ENCODE assay signal across 11 cellular contexts in genomic region chr3:76369170-76369569, GRCh38.
DNase-seq lines count a peak whose midpoint lies in the region; ATAC-seq, FAIRE-seq and TF ChIP-seq lines count a peak whose summit lies in the region.
"Had no signal": no experiment of that assay in that cellular context is flagged by ENCODE, and none has a peak within 500 bp of the region (broad histone marks: within the 10 kb centered on the region; RNA-seq: fewer than 3 reads in every experiment).

No MANE protein-coding gene starts in this region.

- DNase-seq in GM12878 (ENCODE audit: low read depth, low spot score) (no peak), myocyte (ENCODE audit: low read depth) (peak; percentile 16), GOT3 (lab: John Stamatoyannopoulos, UW) (no peak), erythroblast (lab: John Stamatoyannopoulos, UW) (no peak)
- DNase-seq in activated CD4-positive, CD25-positive, alpha-beta regulatory T cell (lab: John Stamatoyannopoulos, UW), result no peak
- no peak for DNase-seq in activated naive CD4-positive, alpha-beta T cell treated with anti-CD3 and anti-CD28 coated beads for 36 hours
- DNase-seq: NCI-H1092 had no signal

- no peaks in the 10 kb centered on the region for H3K36me3 Mint-ChIP-seq in activated naive CD4-positive, alpha-beta T cell treated with anti-CD3 and anti-CD28 coated beads for 36 hours (ENCODE audit: low read depth)

- intact Hi-C loops in GM12878 (cut with micrococcal nuclease; ENCODE audit: unreplicated experiment), result loop anchor here (5.0 kb wide), 1 partner anchor 203 kb away; no protein-coding TSS in a partner anchor
- intact Hi-C loops in activated naive CD4-positive, alpha-beta T cell treated with anti-CD3 and anti-CD28 coated beads for 36 hours (cut with micrococcal nuclease), result no loop called here

- H3K27me3 ChIP-seq in GM12878 (replicated peaks in 1 of 2; ENCODE audit: control insufficient read depth in 2 of 2, insufficient read depth in 2 of 2, low read length in 1 of 2), result no peaks in the 10 kb centered on the region
- H3K27me3 ChIP-seq: suprapubic skin had no signal

- H3K79me2 ChIP-seq in GM12878 (ENCODE audit: control insufficient read depth, insufficient read depth, low read length), result no peaks in the 10 kb centered on the region

- TF ChIP-seq EP300 in GM12878 (IDR thresholded peaks at IDR 0.05; ENCODE audit: borderline replicate concordance in 1 of 2, control insufficient read depth in 1 of 2, low read depth in 2 of 2, low read length in 2 of 2), result no peak

- ATAC-seq in GM12878, result peak; percentile 66

- SMC1A ChIA-PET in GM12878 (lab: Charles Lee; ENCODE audit: uncharacterized antibody, unreplicated experiment), result interaction anchor here (1.5 kb wide), 1 partner anchor 201 kb away, joined by 10 read pairs; no protein-coding TSS in a partner anchor

- peak; percentile 80 for TF ChIP-seq RAD21 in GM12878 (IDR thresholded peaks at IDR 0.05; ENCODE audit: insufficient read depth, low read depth, low read length)

- no peaks in the 10 kb centered on the region for H3K36me3 ChIP-seq in GM12878 (ENCODE audit: control insufficient read depth in 2 of 2, insufficient read depth in 2 of 2, low read length in 1 of 2)
- H3K36me3 ChIP-seq: suprapubic skin had no signal

- no peak overlapping the region for H3K4me2 ChIP-seq in GM12878 (ENCODE audit: control insufficient read depth, insufficient read depth)

- no peaks in the 10 kb centered on the region for H3K27me3 Mint-ChIP-seq in activated naive CD4-positive, alpha-beta T cell treated with anti-CD3 and anti-CD28 coated beads for 36 hours (ENCODE audit: low read depth)

- WGBS in GM12878 (ENCODE audit: insufficient coverage, insufficient replicate concordance, low lambda C conversion rate, missing lambda C conversion rate), result 37% methylated on average over 5 of the region's 5 CpGs

- no peaks in the 10 kb centered on the region for H3K4me1 Mint-ChIP-seq in activated naive CD4-positive, alpha-beta T cell treated with anti-CD3 and anti-CD28 coated beads for 36 hours (ENCODE audit: low read depth)

- H2AFZ ChIP-seq in GM12878 (ENCODE audit: control insufficient read depth, low read depth, low read length), result no peak overlapping the region

- H3K4me3 Mint-ChIP-seq in activated naive CD4-positive, alpha-beta T cell treated with anti-CD3 and anti-CD28 coated beads for 36 hours, result no peak overlapping the region

- H3K27ac Mint-ChIP-seq in activated naive CD4-positive, alpha-beta T cell treated with anti-CD3 and anti-CD28 coated beads for 36 hours, result no peak overlapping the region

- TF ChIP-seq CTCF in GM12872 (IDR thresholded peaks at IDR 0.05; ENCODE audit: insufficient read depth, low read depth, low read length) (peak; percentile 41; the same call in 1 of the 3 replicates), LNCAP (IDR thresholded peaks at IDR 0.05) (peak; percentile 57; the same call in 1 of the 2 replicates), GM12878 (IDR thresholded peaks at IDR 0.05 in 2 of 3, conservative IDR thresholded peaks at IDR 0.05 in 1 of 3; ENCODE audit: control insufficient read depth in 2 of 3, extremely low read depth in 1 of 3, insufficient read depth in 1 of 3, low read depth in 3 of 3, low read length in 3 of 3) (peak; percentile 15 to 31 (median 15); a peak in 3 of 6 replicates)

- TF ChIP-seq POLR2A in GM12878 (IDR thresholded peaks at IDR 0.05; ENCODE audit: low read depth, low read length) (no peak), erythroblast (IDR thresholded peaks at IDR 0.05; ENCODE audit: low read length) (no peak)

- no peak for FAIRE-seq in GM12878 (lab: Jason Lieb, UNC)
- FAIRE-seq: TTC549 had no signal

- CTCF ChIA-PET in GM12878 (lab: Yijun Ruan, JAX), result interaction anchor here (0.8 to 3.2 kb wide), 4 partner anchors 198 to 217 kb away, joined by 3 to 29 read pairs (median 8); no protein-coding TSS in a partner anchor
- CTCF ChIA-PET in activated naive CD4-positive, alpha-beta T cell treated with anti-CD3 and anti-CD28 coated beads for 36 hours (lab: Charles Lee), result no interaction called here

- peaks cover 7% of the 10 kb centered on the region for H3K9me3 Mint-ChIP-seq in activated naive CD4-positive, alpha-beta T cell treated with anti-CD3 and anti-CD28 coated beads for 36 hours

- no peaks in the 10 kb centered on the region for H3K9me3 ChIP-seq in GM12878 (replicated peaks; ENCODE audit: control insufficient read depth, insufficient read depth, low read length)
- H3K9me3 ChIP-seq: suprapubic skin had no signal

- H3K4me1 ChIP-seq in GM12878 (ENCODE audit: control insufficient read depth, insufficient read depth, low read length), result no peaks in the 10 kb centered on the region
- H3K4me1 ChIP-seq: suprapubic skin had no signal

- no TSS peak for BruUV-seq in GM12878 (replicated peaks; lab: Mats Ljungman, UMichigan)

- RAD21 ChIA-PET in GM12878 (lab: Charles Lee; ENCODE audit: unreplicated experiment), result interaction anchor here (1.2 to 1.6 kb wide), 2 partner anchors 201 to 203 kb away, joined by 8 to 11 read pairs; no protein-coding TSS in a partner anchor

- H4K20me1 ChIP-seq in GM12878 (ENCODE audit: control insufficient read depth, insufficient read depth), result no peaks in the 10 kb centered on the region

- H3K27ac ChIP-seq in GM12878 (ENCODE audit: control insufficient read depth, insufficient read depth), result no peak overlapping the region
- H3K27ac ChIP-seq: suprapubic skin had no signal

- in situ Hi-C loops in GM12878 (cut with MboI), result no loop called here

- no peak overlapping the region for H3K4me3 ChIP-seq in GM12878
- H3K4me3 ChIP-seq: suprapubic skin had no signal

- H3K9ac ChIP-seq in GM12878 (ENCODE audit: control insufficient read depth, insufficient read depth, low read length), result no peak overlapping the region

- POLR2A ChIA-PET in GM12878 (lab: Charles Lee), result no interaction called here

TF ChIP-seq in GM12878, 131 proteins besides CTCF, POLR2A, EP300 and RAD21:
- peak; percentile 40 for TF ChIP-seq JUNB (IDR thresholded peaks at IDR 0.05)
- TF ChIP-seq ATF2 (IDR thresholded peaks at IDR 0.05; ENCODE audit: low read length), result peak; percentile 83
- TF ChIP-seq ATF7 (IDR thresholded peaks at IDR 0.05; ENCODE audit: low read depth), result peak; percentile 93
- no peak for TF ChIP-seq CHD2 (IDR thresholded peaks at IDR 0.05; ENCODE audit: borderline replicate concordance, low read depth, low read length)
- no peak for TF ChIP-seq CREM (IDR thresholded peaks at IDR 0.05; ENCODE audit: low read depth)
- TF ChIP-seq MEF2A (IDR thresholded peaks at IDR 0.05; ENCODE audit: insufficient read depth, low read depth, low read length), result peak; percentile 59; the same call in 1 of the 2 replicates
